12 cellular contexts compared by ENCODE assay signal in genomic region chr19:35327642-35328041, GRCh38. TPM values are rescaled to one million over a fixed set of nuclear protein-coding genes. Genes with fewer than 3 reads are reported as not detected.
A peak's percentile ranks its signal among the peaks of the same experiment; 100 is the strongest.
DNase-seq lines count a peak whose midpoint lies in the region; ATAC-seq and TF ChIP-seq lines count a peak whose summit lies in the region.
"Had no signal": no experiment of that assay in that cellular context is flagged by ENCODE, and none has a peak within 500 bp of the region (broad histone marks: within the 10 kb centered on the region; RNA-seq: fewer than 3 reads in every experiment).

No MANE protein-coding gene starts in this region.

- H3K36me3 ChIP-seq in DND-41 (ENCODE audit: insufficient read depth, low read length) (no peaks in the 10 kb centered on the region), right lobe of liver (no peaks in the 10 kb centered on the region)

- TF ChIP-seq CTCF in DND-41 (IDR thresholded peaks at IDR 0.05; ENCODE audit: borderline replicate concordance, extremely low read depth, low read length, poor library complexity, severe bottlenecking), result peak; percentile 34
- TF ChIP-seq CTCF in GM20000 (IDR thresholded peaks at IDR 0.05; ENCODE audit: extremely low read depth, missing control alignments), result peak; percentile 42
- TF ChIP-seq CTCF in right lobe of liver (IDR thresholded peaks at IDR 0.05), result peak in 3 of 4 donors; percentile 10 to 18 (median 17)

- H3K36me3 Mint-ChIP-seq in T-helper 17 cell (ENCODE audit: low read depth), result peaks cover 2% of the 10 kb centered on the region

- intact Hi-C loops in right lobe of liver (cut with DNase I), result no loop called here

- H3K27ac ChIP-seq in DND-41 (ENCODE audit: low read length) (no peak overlapping the region), right lobe of liver (no peak overlapping the region)

- no peak overlapping the region for H2AFZ ChIP-seq in DND-41 (ENCODE audit: low read depth, low read length)

- H3K27me3 ChIP-seq in DND-41 (ENCODE audit: insufficient read depth, low read length, poor library complexity) (peaks cover 6% of the 10 kb centered on the region), right lobe of liver (no peaks in the 10 kb centered on the region)

- H3K4me3 ChIP-seq in DND-41 (ENCODE audit: low read depth in 1 of 2, low read length in 2 of 2) (no peak overlapping the region), right lobe of liver (no peak overlapping the region)

- no peaks in the 10 kb centered on the region for H3K4me1 ChIP-seq in DND-41 (ENCODE audit: insufficient read depth, low read length)
- no peaks in the 10 kb centered on the region for H3K4me1 ChIP-seq in right lobe of liver

- peak overlapping the region; percentile 72 for H3K27ac Mint-ChIP-seq in T-helper 17 cell

- ATAC-seq in DND-41 (ENCODE audit: insufficient read depth, low read depth) (no peak), T-helper 17 cell (no peak), right lobe of liver (peak in 3 of 4 donors; percentile 31 to 49 (median 43))

- WGBS in right lobe of liver (ENCODE audit: insufficient coverage, low coverage, low lambda C conversion rate, missing lambda C conversion rate), result 65% methylated on average over 4 of the region's 4 CpGs

- no peak overlapping the region for H3K9ac ChIP-seq in DND-41 (ENCODE audit: low read depth, low read length)

- no peaks in the 10 kb centered on the region for H3K9me3 ChIP-seq in DND-41 (ENCODE audit: insufficient read depth, low read length, severe bottlenecking)
- no peaks in the 10 kb centered on the region for H3K9me3 ChIP-seq in T-helper 17 cell (ENCODE audit: control insufficient read depth, low read length, poor library complexity, severe bottlenecking)
- no peaks in the 10 kb centered on the region for H3K9me3 ChIP-seq in right lobe of liver

- peaks cover 7% of the 10 kb centered on the region for H3K4me1 Mint-ChIP-seq in T-helper 17 cell

- H4K20me1 ChIP-seq in DND-41 (ENCODE audit: insufficient read depth, low read length), result 0 out of 2 replicates have a peak, but pooled peaks cover 3% of the 10 kb centered on the region

- H3K4me2 ChIP-seq in DND-41 (ENCODE audit: insufficient read depth, low read length), result no peak overlapping the region

- DNase-seq in DND-41 (no peak), GM20000 (ENCODE audit: low spot score) (no peak), T-helper 17 cell (no peak), right lobe of liver (no peak), SW 1271 (lab: John Stamatoyannopoulos, UW) (no peak), midbrain (lab: John Stamatoyannopoulos, UW) (no peak)
- DNase-seq in activated CD4-positive, alpha-beta T cell treated with anti-CD3 and anti-CD28 coated beads for 1 hour, result no peak
- no peak for DNase-seq in stimulated activated CD4-positive, alpha-beta T cell treated with anti-CD3 and anti-CD28 coated beads, Interleukin-15, amount 100 ng/mL, for 24 hours
- DNase-seq: Karpas-422, NCI-H526 treated with DMSO at 0.1 percent for 48 hours had no signal

- peaks cover 12% of the 10 kb centered on the region for H3K27me3 Mint-ChIP-seq in T-helper 17 cell

- no peak for TF ChIP-seq POLR2A in right lobe of liver (IDR thresholded peaks at IDR 0.05)

- no peak overlapping the region for H3K4me3 Mint-ChIP-seq in T-helper 17 cell

- H3K79me2 ChIP-seq in DND-41 (ENCODE audit: insufficient read depth, low read length), result no peaks in the 10 kb centered on the region

RNA-seq across cellular contexts. Expression of gene CD22, which starts 1.3 kb away (rescaled TPM):
- 10 to 100 TPM in 1 of 2 donors, 1 to 10 TPM in 1; 1.3 to 36.1 TPM for total RNA-seq in T-helper 17 cell
- total RNA-seq in right lobe of liver, result 1 to 10 TPM in 3 of 6 experiments, under 1 TPM in 3; 0.39 to 1.3 (median 0.96) TPM
- total RNA-seq: Daoy had no signal

RNA-seq across cellular contexts. Expression of gene FFAR1, which starts 20.1 kb away (rescaled TPM):
- 1 to 10 TPM in 1 of 2 donors, not detected in 1; 1.4 TPM for total RNA-seq in T-helper 17 cell
- not detected for total RNA-seq in right lobe of liver
- total RNA-seq: Daoy, skeletal muscle tissue had no signal

RNA-seq across cellular contexts. Expression of gene FFAR3, which starts 30.6 kb away (rescaled TPM):
- total RNA-seq in T-helper 17 cell, result under 1 TPM; 0.70 to 0.78 TPM
- under 1 TPM in 1 of 6 experiments, not detected in 5; 0.27 TPM for total RNA-seq in right lobe of liver
- total RNA-seq: Daoy, skeletal muscle tissue had no signal

RNA-seq across cellular contexts. Expression of gene MAG, which starts 35.7 kb away (rescaled TPM):
- not detected for total RNA-seq in T-helper 17 cell
- under 1 TPM in 1 of 6 experiments, not detected in 5; 0.40 TPM for total RNA-seq in right lobe of liver
- total RNA-seq: Daoy had no signal

RNA-seq across cellular contexts. Expression of gene GPR42, which starts 43.2 kb away (rescaled TPM):
- total RNA-seq in T-helper 17 cell (under 1 TPM in 1 of 2 donors, not detected in 1; 0.20 TPM), right lobe of liver (not detected)
- total RNA-seq: Daoy, skeletal muscle tissue had no signal

Comparison
In these comparisons a context has a peak if more than half of its experiments do, and no peak if none do; other contexts are left out.
1. ATAC-seq: peak in right lobe of liver (3 of 4); none in DND-41 (single experiment) and T-helper 17 cell (single experiment).
2. Peak in every context shown above with its lines, with median percentiles within 50 percentile points of each other: CTCF ChIP-seq.